Comparison of ENCODE assay signal across 13 cellular contexts in the genomic region with DNA sequence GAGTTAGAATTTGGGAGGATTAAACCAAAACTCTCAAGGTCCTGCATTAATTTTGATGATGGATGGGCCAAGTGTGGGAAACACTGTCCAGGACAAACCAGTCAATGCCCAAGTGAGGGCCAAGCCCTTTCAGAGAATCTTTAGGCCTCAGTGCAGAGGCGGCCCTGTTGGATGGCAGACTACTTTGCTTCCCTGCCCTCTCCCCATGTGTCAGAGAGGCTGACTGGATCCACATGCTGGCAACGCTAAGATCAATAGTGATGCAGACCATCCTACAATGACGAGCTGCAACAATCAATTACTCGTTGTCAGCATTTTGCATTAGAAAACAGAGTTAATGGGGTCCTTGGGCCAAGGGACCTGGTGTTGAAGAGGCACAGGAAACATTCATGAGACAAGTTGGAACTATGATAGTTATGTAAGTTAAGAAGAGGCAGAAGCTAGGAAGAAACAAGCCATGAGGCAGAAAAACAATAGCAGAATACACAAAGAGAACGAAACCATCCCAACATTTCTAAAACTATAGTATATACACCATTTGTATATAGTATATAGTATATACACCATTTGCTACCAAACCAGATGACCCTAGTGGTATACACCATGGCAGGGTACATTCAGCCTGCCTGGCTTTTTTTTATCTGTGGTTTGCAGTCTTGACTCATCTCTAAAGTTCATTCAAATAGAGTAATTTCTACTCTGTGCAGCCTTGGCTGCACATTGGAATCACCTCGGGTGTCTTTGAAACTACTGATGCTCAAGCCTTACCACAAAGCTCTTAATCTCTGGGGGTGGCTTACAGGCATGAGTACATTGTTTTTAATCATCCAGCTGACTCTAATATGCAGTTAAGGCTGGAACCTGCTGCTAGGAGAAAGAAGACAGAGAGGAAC.
DNase-seq lines count a peak whose midpoint lies in the region; ATAC-seq, FAIRE-seq and TF ChIP-seq lines count a peak whose summit lies in the region.
"Had no signal": no experiment of that assay in that cellular context is flagged by ENCODE, and none has a peak within 500 bp of the region (broad histone marks: within the 10 kb centered on the region; RNA-seq: fewer than 3 reads in every experiment).

No MANE protein-coding gene starts in this region.

- POLR2A ChIA-PET in A549 (lab: Yijun Ruan, JAX) = no interaction called here

- TF ChIP-seq POLR2A in A549 (IDR thresholded peaks at IDR 0.05; ENCODE audit: low read length) = no peak

- no peaks in the 10 kb centered on the region for H3K4me1 ChIP-seq in A549

- no peak for TF ChIP-seq EP300 in A549 (IDR thresholded peaks at IDR 0.05)

- H3K9me3 ChIP-seq in A549 = no peaks in the 10 kb centered on the region

- WGBS in A549 (ENCODE audit: missing lambda C conversion rate) = 48% methylated on average over 4 of the region's 6 CpGs

- no peak overlapping the region for H3K4me3 ChIP-seq in A549

- TF ChIP-seq CTCF in A549 (IDR thresholded peaks at IDR 0.05) = no peak

- DNase-seq in A549 (ENCODE audit: low read depth in 1 of 2, low spot score in 1 of 2) (no peak), HS-27A (ENCODE audit: low read depth) (peak; percentile 82), NCI-H510A treated with DMSO at 0.1 percent for 48 hours (lab: John Stamatoyannopoulos, UW) (no peak), epidermal melanocyte (ENCODE audit: insufficient read length, low spot score) (no peak), DMS79 (lab: John Stamatoyannopoulos, UW) (no peak), NCI-H748 (lab: John Stamatoyannopoulos, UW; ENCODE audit: unreplicated experiment) (no peak)
- DNase-seq: activated effector memory CD4-positive, alpha-beta T cell treated with Interleukin-2 at 50 U/mL for 16 hours; hypothalamus; NCI-H1048; stimulated activated CD4-positive, alpha-beta T cell treated with anti-CD3 and anti-CD28 coated beads, Interleukin-15, amount 100 ng/mL, for 24 hours had no signal

- H3K27ac ChIP-seq in A549 = no peak overlapping the region

- H3K4me2 ChIP-seq in A549 = no peak overlapping the region

- TF ChIP-seq RAD21 in A549 (conservative IDR thresholded peaks at IDR 0.05 in 1 of 2, IDR thresholded peaks at IDR 0.05 in 1 of 2) = no peak

- CTCF ChIA-PET in A549 (lab: Yijun Ruan, JAX) = no interaction called here

- FAIRE-seq in A549 (lab: Jason Lieb, UNC) = no peak
- FAIRE-seq: G401.6 had no signal

- ATAC-seq in A549 (no peak), GM19043 (IDR thresholded peaks at IDR 0.05; ENCODE audit: low read depth, unreplicated experiment) (peak; percentile 56), HG02763 (IDR thresholded peaks at IDR 0.05; ENCODE audit: unreplicated experiment) (peak; percentile 93)

TF ChIP-seq in A549, 52 proteins besides CTCF, POLR2A, EP300 and RAD21:
- TF ChIP-seq ZSCAN20 (CRISPR knock-in tag; IDR thresholded peaks at IDR 0.05) = no peak
- TF ChIP-seq MAFK (IDR thresholded peaks at IDR 0.05; ENCODE audit: partially characterized antibody) = peak; percentile 67
TF ChIP-seq in A549: peak in this region for 1.

Comparison
In these comparisons a context has a peak if more than half of its experiments do, and no peak if none do; other contexts are left out.
1. ATAC-seq: peak in GM19043 (single experiment) and HG02763 (single experiment); none in A549 (0 of 2).